In genomic region chr17:4004517-4005295, GRCh38 we compare ENCODE assay signal across 8 cellular contexts. TPM values are rescaled to one million over a fixed set of nuclear protein-coding genes. Genes with fewer than 3 reads are reported as not detected.
A peak's percentile ranks its signal among the peaks of the same experiment; 100 is the strongest.
DNase-seq lines count a peak whose midpoint lies in the region; ATAC-seq, FAIRE-seq and TF ChIP-seq lines count a peak whose summit lies in the region.

No MANE protein-coding gene starts in this region.

- intact Hi-C loops in right lobe of liver (cut with DNase I), result loop anchor here in 1 of 2 donors (10.0 kb wide), 1 partner anchor 70 kb away; no protein-coding TSS in a partner anchor

- no peaks in the 10 kb centered on the region for H3K27me3 ChIP-seq in bronchial epithelial cell (ENCODE audit: control insufficient read depth, insufficient read depth, low read length)
- no peaks in the 10 kb centered on the region for H3K27me3 ChIP-seq in right lobe of liver

- peak overlapping the region; percentile 34 for H3K4me3 Mint-ChIP-seq in WTC11

- CTCF ChIA-PET in WTC11 (lab: Charles Lee), result interaction anchor here (0.6 to 7.3 kb wide), 30 partner anchors 11 to 322 kb away, joined by 3 to 85 read pairs (median 4); partner anchors contain the start of genes ATP2A3, NCBP3 and P2RX1

- peaks cover 0 to 14% (median 7%) of the 10 kb centered on the region in 4 donors for H3K4me1 ChIP-seq in right lobe of liver

- 49% methylated on average over 19 of the region's 44 CpGs for WGBS in right lobe of liver (ENCODE audit: insufficient coverage, low coverage, low lambda C conversion rate, missing lambda C conversion rate)

- H3K27ac ChIP-seq in right lobe of liver, result no peak overlapping the region

- TF ChIP-seq CTCF in LNCAP (IDR thresholded peaks at IDR 0.05) (peak; percentile 98), WTC11 (IDR thresholded peaks at IDR 0.05) (peak; percentile 96), bronchial epithelial cell (IDR thresholded peaks at IDR 0.05; ENCODE audit: insufficient read depth, low read length, severe bottlenecking) (peak; percentile 73), right lobe of liver (IDR thresholded peaks at IDR 0.05) (peak; percentile 71 to 95 (median 81))

- DNase-seq in CD1c-positive myeloid dendritic cell (ENCODE audit: extremely low spot score) (peak; percentile 78), WTC11 (ENCODE audit: low spot score) (peak; percentile 78), bronchial epithelial cell (ENCODE audit: low read depth) (peak; percentile 5), right lobe of liver (peak in 2 of 3 donors; percentile 61 to 67), LoVo (ENCODE audit: low spot score) (no peak)
- DNase-seq in stimulated activated CD8-positive, alpha-beta memory T cell treated with anti-CD3 and anti-CD28 coated beads, Interleukin-15, amount 100 ng/mL, for 24 hours (ENCODE audit: low read depth), result peak; percentile 40

- no peaks in the 10 kb centered on the region for H3K9me3 Mint-ChIP-seq in WTC11

- peaks cover 8% of the 10 kb centered on the region for H3K36me3 Mint-ChIP-seq in WTC11

- no peak overlapping the region; the same call in 1 of the 2 replicates for H3K27ac Mint-ChIP-seq in WTC11

- no peaks in the 10 kb centered on the region for H3K9me3 ChIP-seq in right lobe of liver

- H3K36me3 ChIP-seq in bronchial epithelial cell (ENCODE audit: control insufficient read depth, insufficient read depth, low read length) (peaks cover 13% of the 10 kb centered on the region), right lobe of liver (peaks cover 0 to 37% (median 26%) of the 10 kb centered on the region in 4 donors)

- POLR2A ChIA-PET in WTC11 (lab: Charles Lee), result interaction anchor here (1.1 kb wide), 1 partner anchor 40 kb away, joined by 4 read pairs; no protein-coding TSS in a partner anchor

- TF ChIP-seq POLR2A in right lobe of liver (IDR thresholded peaks at IDR 0.05), result no peak

- FAIRE-seq in bronchial epithelial cell (lab: Jason Lieb, UNC), result no peak

- ATAC-seq in WTC11 (peak; percentile 67), right lobe of liver (peak; percentile 55 to 74 (median 60)), GM21526 (IDR thresholded peaks at IDR 0.05; ENCODE audit: low FRiP score, unreplicated experiment) (no peak)

- no peaks in the 10 kb centered on the region for H3K27me3 Mint-ChIP-seq in WTC11 (ENCODE audit: low read depth)

- peaks cover 22% of the 10 kb centered on the region for H3K4me1 Mint-ChIP-seq in WTC11

- H3K4me3 ChIP-seq in bronchial epithelial cell (ENCODE audit: low read depth, low read length) (no peak overlapping the region), right lobe of liver (no peak overlapping the region)

TF ChIP-seq in WTC11, 78 proteins besides CTCF, POLR2A, EP300 and RAD21 (continues in another document):
- TF ChIP-seq ATF6 (CRISPR knock-in tag; IDR thresholded peaks at IDR 0.05), result no peak
- TF ChIP-seq NR3C1 (CRISPR knock-in tag; conservative IDR thresholded peaks at IDR 0.05; ENCODE audit: low read depth), result no peak
- no peak for TF ChIP-seq NR1H2 (CRISPR knock-in tag; IDR thresholded peaks at IDR 0.05)
- 0 out of 2 replicates have a peak, but pooled peaks have one; percentile 36 for TF ChIP-seq MYBL2 (CRISPR knock-in tag; IDR thresholded peaks at IDR 0.05)
- no peak for TF ChIP-seq JUN (CRISPR knock-in tag; IDR thresholded peaks at IDR 0.05)
- no peak for TF ChIP-seq E2F1 (CRISPR knock-in tag; IDR thresholded peaks at IDR 0.05)
- no peak for TF ChIP-seq EMX1 (CRISPR knock-in tag; IDR thresholded peaks at IDR 0.05)
- TF ChIP-seq ATF3 (CRISPR knock-in tag; conservative IDR thresholded peaks at IDR 0.05), result no peak
- no peak for TF ChIP-seq NFYB (CRISPR knock-in tag; conservative IDR thresholded peaks at IDR 0.05; ENCODE audit: low read depth)
- TF ChIP-seq SMAD4 (CRISPR knock-in tag; IDR thresholded peaks at IDR 0.05), result no peak
- TF ChIP-seq TP53 (CRISPR knock-in tag; IDR thresholded peaks at IDR 0.05), result 0 out of 2 replicates have a peak, but pooled peaks have one; percentile 45
- 0 out of 2 replicates have a peak, but pooled peaks have one; percentile 39 for TF ChIP-seq SMAD3 (CRISPR knock-in tag; IDR thresholded peaks at IDR 0.05; ENCODE audit: borderline replicate concordance)
- TF ChIP-seq ESRRA (CRISPR knock-in tag; IDR thresholded peaks at IDR 0.05; ENCODE audit: borderline replicate concordance), result no peak
- TF ChIP-seq MAX (CRISPR knock-in tag; IDR thresholded peaks at IDR 0.05), result peak; percentile 95
- TF ChIP-seq MXD4 (CRISPR knock-in tag; IDR thresholded peaks at IDR 0.05; ENCODE audit: borderline replicate concordance), result no peak
- no peak for TF ChIP-seq OVOL2 (CRISPR knock-in tag; IDR thresholded peaks at IDR 0.05; ENCODE audit: borderline replicate concordance)
- 0 out of 2 replicates have a peak, but pooled peaks have one; percentile 55 for TF ChIP-seq ATF1 (CRISPR knock-in tag; IDR thresholded peaks at IDR 0.05)
- TF ChIP-seq JAZF1 (CRISPR knock-in tag; IDR thresholded peaks at IDR 0.05), result no peak
- TF ChIP-seq RORB (CRISPR knock-in tag; IDR thresholded peaks at IDR 0.05), result no peak
- no peak for TF ChIP-seq ZNF138 (CRISPR knock-in tag; conservative IDR thresholded peaks at IDR 0.05)
- TF ChIP-seq ZBTB21 (CRISPR knock-in tag; IDR thresholded peaks at IDR 0.05; ENCODE audit: borderline replicate concordance), result no peak
- TF ChIP-seq SP1 (CRISPR knock-in tag; conservative IDR thresholded peaks at IDR 0.05), result peak; percentile 57; the same call in 1 of the 2 replicates
- TF ChIP-seq ATF2 (CRISPR knock-in tag; IDR thresholded peaks at IDR 0.05; ENCODE audit: borderline replicate concordance, low read depth), result no peak
- TF ChIP-seq FOXP1 (CRISPR knock-in tag; IDR thresholded peaks at IDR 0.05; ENCODE audit: borderline replicate concordance), result peak; percentile 79
- TF ChIP-seq FOXJ3 (CRISPR knock-in tag; IDR thresholded peaks at IDR 0.05; ENCODE audit: borderline replicate concordance), result no peak
- no peak for TF ChIP-seq PREB (CRISPR knock-in tag; IDR thresholded peaks at IDR 0.05; ENCODE audit: borderline replicate concordance)
- TF ChIP-seq NFATC4 (CRISPR knock-in tag; IDR thresholded peaks at IDR 0.05), result no peak

RNA-seq across cellular contexts. Expression of gene ATP2A3, which starts 40.5 kb away (rescaled TPM):
- total RNA-seq in WTC11 (2021) (35.6 to 39.1 TPM (median 37.8 TPM) in 3 replicates), bronchial epithelial cell (under 0.01 and 0.13 TPM in 2 replicates), right lobe of liver (1 to 10 TPM; 1.5 to 4.3 (median 2.3) TPM)
